ENCODE assay signal across 9 cellular contexts in the genomic region with DNA sequence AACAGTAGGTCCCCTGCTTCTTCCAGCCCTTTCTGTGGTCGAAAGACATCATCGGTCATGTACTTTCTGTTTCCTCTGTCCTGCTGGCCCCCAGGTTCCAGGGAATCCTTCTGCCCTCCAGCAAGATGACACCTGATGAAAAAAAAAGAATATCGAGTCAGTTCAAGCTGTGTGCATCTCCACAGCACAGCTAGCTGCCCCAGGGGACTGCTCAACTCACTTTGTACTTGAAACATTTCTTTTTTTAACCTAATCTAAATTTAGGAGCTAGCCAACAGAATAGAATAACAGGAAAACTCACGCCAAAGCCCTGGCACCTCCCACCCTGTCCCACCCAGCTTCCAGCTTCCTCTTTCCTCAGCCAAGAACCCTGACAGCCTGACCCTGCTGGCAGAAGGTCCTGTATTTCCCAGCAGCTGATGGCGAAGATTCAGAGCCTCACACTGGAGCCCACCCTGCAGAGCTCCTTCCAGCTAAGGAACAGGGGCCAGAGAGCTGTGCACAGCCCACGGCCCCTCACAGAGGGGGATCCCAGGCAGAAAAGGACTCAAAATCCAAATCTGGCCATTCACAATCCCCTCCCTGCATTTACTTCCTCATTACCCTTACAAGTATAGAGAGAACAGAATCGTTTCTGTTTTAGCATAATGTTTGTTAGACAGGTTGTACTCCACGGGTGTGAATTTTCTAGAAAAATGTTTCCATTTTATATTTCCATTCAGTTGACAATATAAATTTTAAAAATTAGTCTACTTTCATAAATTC.
DNase-seq lines count a peak whose midpoint lies in the region; TF ChIP-seq lines count a peak whose summit lies in the region.
"Had no signal": no experiment of that assay in that cellular context is flagged by ENCODE, and none has a peak within 500 bp of the region (broad histone marks: within the 10 kb centered on the region; RNA-seq: fewer than 3 reads in every experiment).

No MANE protein-coding gene starts in this region.

- no peak overlapping the region for H3K4me3 ChIP-seq in breast epithelium
- H3K4me3 ChIP-seq in skin epidermis: no peak overlapping the region

- H3K27ac ChIP-seq in KOPT-K1 (ENCODE audit: low read depth, low read length, poor library complexity, severe bottlenecking) (peak overlapping the region; percentile 90), breast epithelium (peak overlapping the region; percentile 64 to 90), skin epidermis (peak overlapping the region in 19 of 21 experiments; percentile 53 to 87 (median 75))

- peaks cover 3% of the 10 kb centered on the region for H3K9me3 Mint-ChIP-seq in nephron progenitor cell

- H3K27me3 ChIP-seq in breast epithelium: no peaks in the 10 kb centered on the region

- H3K27ac Mint-ChIP-seq in nephron progenitor cell: no peak overlapping the region

- no peak for TF ChIP-seq POLR2A in breast epithelium (IDR thresholded peaks at IDR 0.05)

- H3K4me1 Mint-ChIP-seq in nephron progenitor cell: peaks cover 58% of the 10 kb centered on the region

- H3K9me3 ChIP-seq in KOPT-K1 (ENCODE audit: insufficient read depth, low read length, poor library complexity, severe bottlenecking) (no peaks in the 10 kb centered on the region), breast epithelium (peaks cover 0 to 6% of the 10 kb centered on the region in 2 donors)

- H3K4me3 Mint-ChIP-seq in nephron progenitor cell: no peak overlapping the region

- peak in 1 of 2 donors; percentile 32 for DNase-seq in breast epithelium (ENCODE audit: low spot score in 2 of 2)
- peak; percentile 24 to 53 for DNase-seq in hippocampal formation (lab: John Stamatoyannopoulos, UW)
- no peak for DNase-seq in nephron progenitor cell
- no peak for DNase-seq in activated effector memory CD4-positive, alpha-beta T cell treated with Interleukin-2 at 50 U/mL for 16 hours
- no peak for DNase-seq in effector CD4-positive, alpha-beta T cell
- DNase-seq in stimulated activated CD4-positive, alpha-beta T cell treated with anti-CD3 and anti-CD28 coated beads, Interleukin-2, amount 100 ng/mL, for 24 hours: no peak
- DNase-seq: NCI-H748 treated with DMSO at 0.1 percent for 48 hours had no signal

- peaks cover 2% of the 10 kb centered on the region for H3K27me3 Mint-ChIP-seq in nephron progenitor cell (ENCODE audit: low read depth, poor library complexity)

- H3K36me3 Mint-ChIP-seq in nephron progenitor cell (ENCODE audit: low read depth): no peaks in the 10 kb centered on the region

- intact Hi-C loops in breast epithelium (cut with DNase I; ENCODE audit: low total_unique reads): no loop called here

- TF ChIP-seq CTCF in breast epithelium (IDR thresholded peaks at IDR 0.05): no peak
- TF ChIP-seq CTCF in nephron progenitor cell (IDR thresholded peaks at IDR 0.05): no peak

- H3K36me3 ChIP-seq in KOPT-K1 (ENCODE audit: insufficient read depth, low read length) (no peaks in the 10 kb centered on the region), breast epithelium (no peaks in the 10 kb centered on the region)

- H3K4me1 ChIP-seq in breast epithelium: peaks cover 0 to 15% of the 10 kb centered on the region in 2 donors

Comparison
In these comparisons a context has a peak if more than half of its experiments do, and no peak if none do; other contexts are left out.
1. DNase-seq: peak in hippocampal formation (2 of 2); none in nephron progenitor cell (single experiment), activated effector memory CD4-positive, alpha-beta T cell treated with Interleukin-2 at 50 U/mL for 16 hours (single experiment), effector CD4-positive, alpha-beta T cell (single experiment) and stimulated activated CD4-positive, alpha-beta T cell treated with anti-CD3 and anti-CD28 coated beads, Interleukin-2, amount 100 ng/mL, for 24 hours (0 of 2).
2. Peak in every context shown above with its lines, with median percentiles within 50 percentile points of each other: H3K27ac ChIP-seq.